8 cellular contexts compared by ENCODE assay signal in the genomic region with DNA sequence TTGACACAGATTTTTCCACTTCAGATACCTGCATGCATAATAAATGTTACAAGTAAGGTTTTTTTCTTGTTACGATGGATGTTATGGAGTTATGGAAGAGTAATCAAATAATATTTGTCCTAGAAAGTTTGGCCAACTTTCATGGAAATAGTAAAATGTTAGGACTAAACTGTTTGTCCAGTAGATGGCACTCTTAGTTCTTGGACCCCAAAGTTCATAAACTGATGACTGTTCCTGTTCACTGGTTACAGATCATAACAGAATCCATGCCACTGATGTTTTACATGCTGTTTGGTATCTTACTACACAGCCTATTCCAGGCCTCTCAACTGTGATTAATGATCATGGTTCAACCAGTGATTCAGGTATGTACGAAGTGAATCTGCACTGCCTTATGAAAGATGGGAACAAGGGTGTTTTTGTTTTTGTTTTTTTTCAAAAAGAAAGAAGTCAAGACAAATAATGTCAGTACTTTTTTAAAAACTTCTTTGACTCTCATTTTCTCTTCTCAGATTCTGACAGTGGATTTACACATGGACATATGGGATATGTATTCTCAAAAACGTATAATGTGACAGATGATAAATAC. TPM values are rescaled to one million over a fixed set of nuclear protein-coding genes. Genes with fewer than 3 reads are reported as not detected.
DNase-seq lines count a peak whose midpoint lies in the region; ATAC-seq and TF ChIP-seq lines count a peak whose summit lies in the region.

No MANE protein-coding gene starts in this region.

- H3K27me3 Mint-ChIP-seq in CD14-positive monocyte (ENCODE audit: low read depth in 3 of 3) = peaks cover 0 to 2% (median 2%) of the 10 kb centered on the region in 3 donors
- no peaks in the 10 kb centered on the region for H3K27me3 Mint-ChIP-seq in endothelial cell (ENCODE audit: unreplicated experiment)
- H3K27me3 Mint-ChIP-seq in nephron (ENCODE audit: low read depth) = no peaks in the 10 kb centered on the region
- peaks cover 0 to 3% of the 10 kb centered on the region in 2 donors for H3K27me3 Mint-ChIP-seq in natural killer cell (ENCODE audit: low read depth in 2 of 2)

- H3K4me3 Mint-ChIP-seq in CD14-positive monocyte (no peak overlapping the region), endothelial cell (ENCODE audit: unreplicated experiment) (no peak overlapping the region), nephron (no peak overlapping the region), natural killer cell (no peak overlapping the region)

- intact Hi-C loops in CD14-positive monocyte (cut with micrococcal nuclease) (no loop called here), natural killer cell (cut with micrococcal nuclease) (no loop called here)

- H3K4me1 Mint-ChIP-seq in CD14-positive monocyte (no peaks in the 10 kb centered on the region), endothelial cell (ENCODE audit: unreplicated experiment) (no peaks in the 10 kb centered on the region), nephron (no peaks in the 10 kb centered on the region), natural killer cell (no peaks in the 10 kb centered on the region)

- no peak for ATAC-seq in natural killer cell

- H3K9me3 Mint-ChIP-seq in CD14-positive monocyte (no peaks in the 10 kb centered on the region), endothelial cell (ENCODE audit: unreplicated experiment) (no peaks in the 10 kb centered on the region), nephron (peaks cover 3% of the 10 kb centered on the region), natural killer cell (no peaks in the 10 kb centered on the region)

- no peaks in the 10 kb centered on the region for H3K9me3 ChIP-seq in HEK293 (ENCODE audit: control insufficient read depth, insufficient read depth, low read depth, low read length)

- H3K36me3 ChIP-seq in HEK293 (ENCODE audit: control insufficient read depth in 2 of 2, insufficient read depth in 1 of 2, low read length in 2 of 2) = no peaks in the 10 kb centered on the region

- H3K36me3 Mint-ChIP-seq in CD14-positive monocyte (no peaks in the 10 kb centered on the region), endothelial cell (ENCODE audit: low read depth, unreplicated experiment) (no peaks in the 10 kb centered on the region), nephron (ENCODE audit: low read depth) (peaks cover 12% of the 10 kb centered on the region), natural killer cell (no peaks in the 10 kb centered on the region)

- no peak for DNase-seq in CD14-positive monocyte (ENCODE audit: low spot score)
- DNase-seq in NCI-H82 treated with DMSO at 0.1 percent for 48 hours (lab: John Stamatoyannopoulos, UW; ENCODE audit: unreplicated experiment) = peak; percentile 64
- no peak for DNase-seq in endothelial cell (ENCODE audit: low spot score)
- DNase-seq in T1000 (lab: John Stamatoyannopoulos, UW) = no peak
- no peak for DNase-seq in natural killer cell
- no peak for DNase-seq in mesenteric fat pad (ENCODE audit: low spot score)

- H3K4me3 ChIP-seq in HEK293 (ENCODE audit: low read depth, low read length) = no peak overlapping the region

- POLR2A ChIA-PET in HEK293 (lab: Yijun Ruan, JAX) = no interaction called here

- CTCF ChIA-PET in HEK293 (lab: Yijun Ruan, JAX) = interaction anchor here (0.7 kb wide), 1 partner anchor 12 kb away, joined by 3 read pairs; no protein-coding TSS in a partner anchor

- H3K27ac ChIP-seq in HEK293 (ENCODE audit: extremely low read depth, low read depth, low read length) = no peak overlapping the region

- H3K27ac Mint-ChIP-seq in CD14-positive monocyte = no peak overlapping the region
- no peak overlapping the region for H3K27ac Mint-ChIP-seq in endothelial cell (ENCODE audit: unreplicated experiment)
- H3K27ac Mint-ChIP-seq in nephron = no peak overlapping the region
- no peak overlapping the region for H3K27ac Mint-ChIP-seq in natural killer cell

- TF ChIP-seq CTCF in CD14-positive monocyte (IDR thresholded peaks at IDR 0.05) = peak; percentile 18
- no peak for TF ChIP-seq CTCF in HEK293 (tag by site-specific recombination; IDR thresholded peaks at IDR 0.05)
- TF ChIP-seq CTCF in endothelial cell (IDR thresholded peaks at IDR 0.05; ENCODE audit: unreplicated experiment) = peak; percentile 55
- peak; percentile 37 to 69 (median 46) for TF ChIP-seq CTCF in nephron (IDR thresholded peaks at IDR 0.05; ENCODE audit: unreplicated experiment in 3 of 3)
- TF ChIP-seq CTCF in natural killer cell (IDR thresholded peaks at IDR 0.05) = no peak

- no peaks in the 10 kb centered on the region for H3K4me1 ChIP-seq in HEK293 (ENCODE audit: control insufficient read depth, insufficient read depth, low read length)

TF ChIP-seq in HEK293, 187 proteins besides CTCF, POLR2A, EP300 and RAD21:
- TF ChIP-seq ZNF24 (tag by site-specific recombination; IDR thresholded peaks at IDR 0.05) = no peak
- no peak for TF ChIP-seq ZNF664 (tag by site-specific recombination; IDR thresholded peaks at IDR 0.05)
- TF ChIP-seq ZNF140 (tag by site-specific recombination; IDR thresholded peaks at IDR 0.05) = no peak
- no peak for TF ChIP-seq GLIS2 (tag by site-specific recombination; IDR thresholded peaks at IDR 0.05)
- peak; percentile 86 for TF ChIP-seq ZNF660 (tag by site-specific recombination; IDR thresholded peaks at IDR 0.05)
- TF ChIP-seq, protein P1, sequence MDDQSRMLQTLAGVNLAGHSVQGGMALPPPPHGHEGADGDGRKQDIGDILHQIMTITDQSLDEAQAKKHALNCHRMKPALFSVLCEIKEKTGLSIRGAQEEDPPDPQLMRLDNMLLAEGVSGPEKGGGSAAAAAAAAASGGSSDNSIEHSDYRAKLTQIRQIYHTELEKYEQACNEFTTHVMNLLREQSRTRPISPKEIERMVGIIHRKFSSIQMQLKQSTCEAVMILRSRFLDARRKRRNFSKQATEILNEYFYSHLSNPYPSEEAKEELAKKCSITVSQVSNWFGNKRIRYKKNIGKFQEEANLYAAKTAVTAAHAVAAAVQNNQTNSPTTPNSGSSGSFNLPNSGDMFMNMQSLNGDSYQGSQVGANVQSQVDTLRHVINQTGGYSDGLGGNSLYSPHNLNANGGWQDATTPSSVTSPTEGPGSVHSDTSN (CRISPR knock-in tag; IDR thresholded peaks at IDR 0.05) = no peak
- no peak for TF ChIP-seq ZNF416 (tag by site-specific recombination; IDR thresholded peaks at IDR 0.05)
- TF ChIP-seq ZNF266 (tag by site-specific recombination; IDR thresholded peaks at IDR 0.05; ENCODE audit: low read depth) = no peak
- TF ChIP-seq EGR2 (tag by site-specific recombination; IDR thresholded peaks at IDR 0.05; ENCODE audit: low read depth) = no peak
- peak; percentile 84 for TF ChIP-seq ZNF654 (tag by site-specific recombination; IDR thresholded peaks at IDR 0.05; ENCODE audit: low read depth)
- TF ChIP-seq ZNF560 (tag by site-specific recombination; IDR thresholded peaks at IDR 0.05; ENCODE audit: borderline replicate concordance) = no peak
- TF ChIP-seq, protein P2, sequence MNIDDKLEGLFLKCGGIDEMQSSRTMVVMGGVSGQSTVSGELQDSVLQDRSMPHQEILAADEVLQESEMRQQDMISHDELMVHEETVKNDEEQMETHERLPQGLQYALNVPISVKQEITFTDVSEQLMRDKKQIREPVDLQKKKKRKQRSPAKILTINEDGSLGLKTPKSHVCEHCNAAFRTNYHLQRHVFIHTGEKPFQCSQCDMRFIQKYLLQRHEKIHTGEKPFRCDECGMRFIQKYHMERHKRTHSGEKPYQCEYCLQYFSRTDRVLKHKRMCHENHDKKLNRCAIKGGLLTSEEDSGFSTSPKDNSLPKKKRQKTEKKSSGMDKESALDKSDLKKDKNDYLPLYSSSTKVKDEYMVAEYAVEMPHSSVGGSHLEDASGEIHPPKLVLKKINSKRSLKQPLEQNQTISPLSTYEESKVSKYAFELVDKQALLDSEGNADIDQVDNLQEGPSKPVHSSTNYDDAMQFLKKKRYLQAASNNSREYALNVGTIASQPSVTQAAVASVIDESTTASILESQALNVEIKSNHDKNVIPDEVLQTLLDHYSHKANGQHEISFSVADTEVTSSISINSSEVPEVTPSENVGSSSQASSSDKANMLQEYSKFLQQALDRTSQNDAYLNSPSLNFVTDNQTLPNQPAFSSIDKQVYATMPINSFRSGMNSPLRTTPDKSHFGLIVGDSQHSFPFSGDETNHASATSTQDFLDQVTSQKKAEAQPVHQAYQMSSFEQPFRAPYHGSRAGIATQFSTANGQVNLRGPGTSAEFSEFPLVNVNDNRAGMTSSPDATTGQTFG (tag by site-specific recombination; IDR thresholded peaks at IDR 0.05; ENCODE audit: borderline replicate concordance) = no peak

RNA-seq across cellular contexts. Expression of a gene that starts 48.8 kb away (rescaled TPM):
- polyA plus RNA-seq in CD14-positive monocyte = not detected
- total RNA-seq in endothelial cell (ENCODE audit: unreplicated experiment) (0.26 TPM), natural killer cell (not detected), mesenteric fat pad (0.55 TPM)

Comparison
In these comparisons a context has a peak if more than half of its experiments do, and no peak if none do; other contexts are left out.
1. CTCF ChIP-seq: peak in CD14-positive monocyte (single experiment), endothelial cell (single experiment) and nephron (3 of 3); none in HEK293 (single experiment) and natural killer cell (single experiment).